In the genomic region with DNA sequence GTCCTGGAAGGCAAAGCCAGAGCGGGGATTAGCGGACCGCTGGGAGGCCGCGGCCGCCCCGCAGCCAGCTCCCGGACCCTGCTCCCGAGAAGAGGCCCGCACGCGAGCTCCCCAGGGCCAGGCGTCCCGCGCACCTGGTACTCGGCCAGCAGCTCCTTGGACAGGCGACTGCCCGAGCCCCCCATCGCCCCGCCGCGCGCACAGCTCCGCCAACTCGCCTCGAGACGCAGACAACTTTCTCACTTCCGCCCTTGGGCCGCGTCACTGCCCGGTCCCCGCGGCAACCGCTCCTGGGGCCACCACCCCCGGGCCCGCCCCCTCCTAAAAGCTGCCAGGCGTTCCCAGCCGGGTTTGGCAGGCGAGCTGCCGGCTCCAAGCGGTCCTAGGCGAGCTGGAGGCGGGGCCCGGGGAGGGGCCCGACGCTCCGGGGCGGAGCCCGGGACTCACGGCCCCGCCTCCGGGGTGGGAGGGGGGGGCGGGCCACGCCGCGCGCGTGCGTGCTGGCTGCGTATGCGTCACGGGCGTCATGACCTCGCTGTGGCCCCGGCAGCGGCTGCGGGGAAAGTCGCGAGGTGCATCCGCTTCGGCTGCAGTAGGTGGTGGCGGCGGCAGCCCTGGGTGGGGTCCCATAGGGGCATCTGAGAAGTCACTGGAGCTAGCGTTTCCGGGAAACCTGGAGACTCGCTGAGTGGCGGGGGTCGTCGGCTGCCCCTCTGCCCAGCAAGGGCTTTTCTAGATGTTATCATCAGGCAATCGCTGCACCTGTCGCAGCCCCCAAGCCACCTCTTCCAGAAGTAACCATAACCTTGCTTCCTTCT, we compare ENCODE assay signal across 8 cellular contexts. TPM values are rescaled to one million over a fixed set of nuclear protein-coding genes. Genes with fewer than 3 reads are reported as not detected.
DNase-seq lines count a peak whose midpoint lies in the region; ATAC-seq and TF ChIP-seq lines count a peak whose summit lies in the region.

CIB1 (minus strand) TSS at position 241 of the 818 bp plus-strand sequence; CDS start at position 185, 56 bp downstream.
GDPGP1 (plus strand) TSS at position 509 of the 818 bp plus-strand sequence. CDS start 6,700 bp downstream, outside the sequence.

- peak within 1 kb of the TSS; percentile 88 to 96 (median 93) for H3K27ac Mint-ChIP-seq in CD14-positive monocyte

- DNase-seq in CD14-positive monocyte (ENCODE audit: low spot score) (peak; percentile 98), NCI-H748 (lab: John Stamatoyannopoulos, UW; ENCODE audit: unreplicated experiment) (peak; percentile 89), cortex of kidney (lab: John Stamatoyannopoulos, UW) (peak; percentile 89), left lobe of liver (ENCODE audit: low spot score) (peak; percentile 99)
- peak; percentile 94 for DNase-seq in activated CD4-positive, alpha-beta T cell treated with anti-CD3 and anti-CD28 coated beads, Interleukin-2, amount 50 U/mL, for 1 hour
- DNase-seq in stimulated activated CD4-positive, alpha-beta T cell treated with anti-CD3 and anti-CD28 coated beads, Interleukin-2, amount 100 ng/mL, for 24 hours: peak; percentile 97 to 98

- ATAC-seq in GM19395 (IDR thresholded peaks at IDR 0.05; ENCODE audit: unreplicated experiment) (peak; percentile 72), HG03558 (IDR thresholded peaks at IDR 0.05; ENCODE audit: extremely low read depth, unreplicated experiment) (peak; percentile 77), left lobe of liver (peak; percentile 85)

- H3K36me3 Mint-ChIP-seq in CD14-positive monocyte: peaks cover 46 to 59% of the 10 kb centered on the region in 2 donors

- peaks cover 0 to 1% (median 0%) of the 10 kb centered on the region in 3 donors for H3K27me3 Mint-ChIP-seq in CD14-positive monocyte (ENCODE audit: low read depth in 3 of 3)

- H3K4me1 Mint-ChIP-seq in CD14-positive monocyte: peaks cover 40% of the 10 kb centered on the region

- H3K4me3 Mint-ChIP-seq in CD14-positive monocyte: peak within 1 kb of the TSS; percentile 80 to 90

- intact Hi-C loops in CD14-positive monocyte (cut with micrococcal nuclease): loop anchor here (2.0 to 10.0 kb wide), 4 partner anchors 31 to 659 kb away; partner anchors contain the start of genes NGRN (in 2 of the 2), IQGAP1 (in 1 of the 2) and TICRR (in 1 of the 2)

- no peak for TF ChIP-seq CTCF in CD14-positive monocyte (IDR thresholded peaks at IDR 0.05)

- H3K9me3 Mint-ChIP-seq in CD14-positive monocyte: peaks cover 0 to 1% (median 0%) of the 10 kb centered on the region in 7 donors

RNA-seq across cellular contexts. Expression of gene CIB1, which starts in this region (rescaled TPM):
- 100 to 1,000 TPM; 169 to 197 TPM for polyA plus RNA-seq in CD14-positive monocyte
- 44.1 TPM for total RNA-seq in left lobe of liver

RNA-seq across cellular contexts. Expression of gene GDPGP1, which starts in this region (rescaled TPM):
- polyA plus RNA-seq in CD14-positive monocyte: under 1 TPM; 0.53 to 0.91 TPM
- total RNA-seq in left lobe of liver: 5.6 TPM

Comparison
In these comparisons a context has a peak if more than half of its experiments do, and no peak if none do; other contexts are left out.
1. Peak in every context shown above with its lines: DNase-seq and ATAC-seq.